Comparison of ENCODE assay signal across 21 cellular contexts in genomic region chr5:176878906-176879662, GRCh38. TPM values are rescaled to one million over a fixed set of nuclear protein-coding genes. Genes with fewer than 3 reads are reported as not detected.
DNase-seq lines count a peak whose midpoint lies in the region; ATAC-seq and TF ChIP-seq lines count a peak whose summit lies in the region.
"Had no signal": no experiment of that assay in that cellular context is flagged by ENCODE, and none has a peak within 500 bp of the region (broad histone marks: within the 10 kb centered on the region; RNA-seq: fewer than 3 reads in every experiment).

No MANE protein-coding gene starts in this region.

- no peaks in the 10 kb centered on the region for H3K27me3 Mint-ChIP-seq in WTC11 (ENCODE audit: low read depth)
- H3K27me3 Mint-ChIP-seq in nephron progenitor cell (ENCODE audit: low read depth, poor library complexity) = peaks cover 16% of the 10 kb centered on the region

- H3K36me3 ChIP-seq in osteoblast (ENCODE audit: insufficient read depth, low read length) = no peaks in the 10 kb centered on the region
- H3K36me3 ChIP-seq: BLaER1 had no signal

- H3K9me3 ChIP-seq in osteoblast (ENCODE audit: low read depth, low read length) = no peaks in the 10 kb centered on the region
- H3K9me3 ChIP-seq: A549, BLaER1 had no signal

- H3K9me3 Mint-ChIP-seq in WTC11 = no peaks in the 10 kb centered on the region
- no peaks in the 10 kb centered on the region for H3K9me3 Mint-ChIP-seq in nephron progenitor cell
- H3K9me3 Mint-ChIP-seq: HFFc6 had no signal

- H4K20me1 ChIP-seq in osteoblast (ENCODE audit: insufficient read depth, low read length) = no peaks in the 10 kb centered on the region

- POLR2A ChIA-PET in WTC11 (lab: Charles Lee) = no interaction called here

- H3K4me1 ChIP-seq in osteoblast (ENCODE audit: insufficient read depth, low read length) = no peaks in the 10 kb centered on the region
- H3K4me1 ChIP-seq: A549 had no signal

- CTCF ChIA-PET in WTC11 (lab: Charles Lee) = interaction anchor here (1.1 to 3.0 kb wide), 7 partner anchors 9 to 221 kb away, joined by 3 to 16 read pairs (median 7); no protein-coding TSS in a partner anchor

- H3K4me3 Mint-ChIP-seq in WTC11 (no peak overlapping the region), nephron progenitor cell (no peak overlapping the region)
- H3K4me3 Mint-ChIP-seq: CD14-positive monocyte; CD4-positive, alpha-beta memory T cell; HFFc6 had no signal

- H3K4me2 ChIP-seq in osteoblast (ENCODE audit: insufficient read depth, low read length) = no peak overlapping the region
- H3K4me2 ChIP-seq: A549, BLaER1 had no signal

- no peak overlapping the region for H3K4me3 ChIP-seq in osteoblast (ENCODE audit: insufficient read depth, low read length)
- H3K4me3 ChIP-seq: A549, BLaER1 had no signal

- H3K4me1 Mint-ChIP-seq in WTC11 (no peaks in the 10 kb centered on the region), nephron progenitor cell (peaks cover 18% of the 10 kb centered on the region)

- H3K27me3 ChIP-seq in osteoblast (ENCODE audit: insufficient read depth, low read length) = peaks cover 24% of the 10 kb centered on the region

- H3K36me3 Mint-ChIP-seq in WTC11 = no peaks in the 10 kb centered on the region
- no peaks in the 10 kb centered on the region for H3K36me3 Mint-ChIP-seq in nephron progenitor cell (ENCODE audit: low read depth)
- H3K36me3 Mint-ChIP-seq: CD4-positive, alpha-beta memory T cell had no signal

- H3K79me2 ChIP-seq in osteoblast (ENCODE audit: insufficient read depth, low read length) = no peaks in the 10 kb centered on the region

- no peak overlapping the region for H3K27ac ChIP-seq in osteoblast (ENCODE audit: low read depth, low read length)
- H3K27ac ChIP-seq: 22Rv1, A549, BLaER1 had no signal

- no peak overlapping the region for H2AFZ ChIP-seq in osteoblast (ENCODE audit: low read length)

- no peak for ATAC-seq in WTC11
- no peak for ATAC-seq in HG03139 (IDR thresholded peaks at IDR 0.05; ENCODE audit: unreplicated experiment)
- ATAC-seq: A549 had no signal

- H3K27ac Mint-ChIP-seq in WTC11 (peak overlapping the region; percentile 11; the same call in 1 of the 2 replicates), nephron progenitor cell (peak overlapping the region; percentile 39)
- H3K27ac Mint-ChIP-seq: CD4-positive, alpha-beta memory T cell; HFFc6 had no signal

- TF ChIP-seq CTCF in WTC11 (IDR thresholded peaks at IDR 0.05) (no peak), nephron progenitor cell (IDR thresholded peaks at IDR 0.05) (no peak), osteoblast (IDR thresholded peaks at IDR 0.05; ENCODE audit: extremely low read depth, low read depth, low read length) (no peak)

- peak; percentile 13 for DNase-seq in AG08396 (ENCODE audit: low spot score)
- no peak for DNase-seq in WTC11 (ENCODE audit: low spot score)
- no peak for DNase-seq in nephron progenitor cell
- peak; percentile 71 for DNase-seq in osteoblast (ENCODE audit: insufficient read length, low spot score, missing footprints)
- no peak for DNase-seq in NOMO-1 treated with DMSO at 0.1 percent for 48 hours (lab: John Stamatoyannopoulos, UW; ENCODE audit: unreplicated experiment)
- DNase-seq in GM19240 (ENCODE audit: insufficient read length, low spot score) = no peak
- DNase-seq: CD4-positive, alpha-beta memory T cell; DMS153; DMS79; GDM1; GOT3; HCEC 1CT; HFFc6; KG1 had no signal

TF ChIP-seq in WTC11, 78 proteins besides CTCF, POLR2A, EP300 and RAD21:
- TF ChIP-seq TEAD1 (CRISPR knock-in tag; IDR thresholded peaks at IDR 0.05) (no peak), IRF2 (CRISPR knock-in tag; IDR thresholded peaks at IDR 0.05; ENCODE audit: borderline replicate concordance, low read depth) (no peak), ZNF396 (CRISPR knock-in tag; IDR thresholded peaks at IDR 0.05; ENCODE audit: borderline replicate concordance) (no peak), RORB (CRISPR knock-in tag; IDR thresholded peaks at IDR 0.05) (no peak), SMAD4 (CRISPR knock-in tag; IDR thresholded peaks at IDR 0.05) (no peak), ESRRA (CRISPR knock-in tag; IDR thresholded peaks at IDR 0.05; ENCODE audit: borderline replicate concordance) (no peak), ZNF416 (CRISPR knock-in tag; IDR thresholded peaks at IDR 0.05) (no peak)
- TF ChIP-seq, protein P1, sequence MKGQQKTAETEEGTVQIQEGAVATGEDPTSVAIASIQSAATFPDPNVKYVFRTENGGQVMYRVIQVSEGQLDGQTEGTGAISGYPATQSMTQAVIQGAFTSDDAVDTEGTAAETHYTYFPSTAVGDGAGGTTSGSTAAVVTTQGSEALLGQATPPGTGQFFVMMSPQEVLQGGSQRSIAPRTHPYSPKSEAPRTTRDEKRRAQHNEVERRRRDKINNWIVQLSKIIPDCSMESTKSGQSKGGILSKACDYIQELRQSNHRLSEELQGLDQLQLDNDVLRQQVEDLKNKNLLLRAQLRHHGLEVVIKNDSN (CRISPR knock-in tag; IDR thresholded peaks at IDR 0.05) = no peak

RNA-seq across cellular contexts. Expression of gene HK3, which starts 20.1 kb away (rescaled TPM):
- 0.17 to 0.18 TPM in 2 of 3 replicates, not detected in the other for total RNA-seq in WTC11 (2021)
- under 0.01 and 1.8 TPM in 2 replicates for total RNA-seq in osteoblast
- total RNA-seq: Daoy, HFFc6, HT-29 had no signal

Comparison
In these comparisons a context has a peak if more than half of its experiments do, and no peak if none do; other contexts are left out.
1. DNase-seq: peak in AG08396 (single experiment) and osteoblast (single experiment); none in WTC11 (single experiment), nephron progenitor cell (single experiment), NOMO-1 treated with DMSO at 0.1 percent for 48 hours (single experiment) and GM19240 (single experiment).